8 cellular contexts compared by ENCODE assay signal in genomic region chr17:20852541-20853370, GRCh38.
DNase-seq lines count a peak whose midpoint lies in the region; ATAC-seq and TF ChIP-seq lines count a peak whose summit lies in the region.

No MANE protein-coding gene starts in this region.

- peaks cover 14% of the 10 kb centered on the region for H3K27me3 Mint-ChIP-seq in CD4-positive, CD25-positive, alpha-beta regulatory T cell
- H3K27me3 Mint-ChIP-seq in WTC11 (ENCODE audit: low read depth) = peaks cover 27% of the 10 kb centered on the region

- no peaks in the 10 kb centered on the region for H3K4me1 ChIP-seq in CD4-positive, CD25-positive, alpha-beta regulatory T cell (ENCODE audit: control insufficient read depth, insufficient read depth, low read length, poor library complexity, severe bottlenecking)
- H3K4me1 ChIP-seq in cardiac muscle cell (ENCODE audit: low read depth) = peaks cover 4% of the 10 kb centered on the region

- POLR2A ChIA-PET in WTC11 (lab: Charles Lee) = interaction anchor here (0.7 kb wide), 1 partner anchor 15 kb away, joined by 3 read pairs; no protein-coding TSS in a partner anchor

- H3K36me3 Mint-ChIP-seq in CD4-positive, CD25-positive, alpha-beta regulatory T cell = no peaks in the 10 kb centered on the region
- no peaks in the 10 kb centered on the region for H3K36me3 Mint-ChIP-seq in WTC11

- H3K27me3 ChIP-seq in CD4-positive, CD25-positive, alpha-beta regulatory T cell (ENCODE audit: control insufficient read depth, insufficient read depth, low read length) = peaks cover 9% of the 10 kb centered on the region
- no peaks in the 10 kb centered on the region for H3K27me3 ChIP-seq in cardiac muscle cell

- H3K36me3 ChIP-seq in CD4-positive, CD25-positive, alpha-beta regulatory T cell (ENCODE audit: control insufficient read depth, insufficient read depth, low read length) = no peaks in the 10 kb centered on the region
- no peaks in the 10 kb centered on the region for H3K36me3 ChIP-seq in cardiac muscle cell

- peak in 2 of 3 donors; percentile 10 to 34 for DNase-seq in CD4-positive, CD25-positive, alpha-beta regulatory T cell
- DNase-seq in KG1 (lab: John Stamatoyannopoulos, UW) (peak; percentile 4), WTC11 (ENCODE audit: low spot score) (peak; percentile 66), cardiac muscle cell (ENCODE audit: low read depth in 1 of 2, low spot score in 1 of 2) (peak; percentile 16 to 69), retina (peak; percentile 87)

- peaks cover 0 to 16% (median 2%) of the 10 kb centered on the region in 4 donors for H3K4me1 Mint-ChIP-seq in CD4-positive, CD25-positive, alpha-beta regulatory T cell
- H3K4me1 Mint-ChIP-seq in WTC11 = peaks cover 20% of the 10 kb centered on the region

- CTCF ChIA-PET in WTC11 (lab: Charles Lee) = interaction anchor here (0.6 to 2.6 kb wide), 5 partner anchors 12 to 191 kb away, joined by 3 to 15 read pairs (median 4); no protein-coding TSS in a partner anchor

- H3K9me3 Mint-ChIP-seq in CD4-positive, CD25-positive, alpha-beta regulatory T cell = no peaks in the 10 kb centered on the region
- no peaks in the 10 kb centered on the region for H3K9me3 Mint-ChIP-seq in WTC11

- ATAC-seq in CD4-positive, CD25-positive, alpha-beta regulatory T cell (ENCODE audit: low read depth in 2 of 2) = no peak
- ATAC-seq in WTC11 (peak; percentile 77), HG03571 (IDR thresholded peaks at IDR 0.05; ENCODE audit: unreplicated experiment) (no peak), HG03135 (IDR thresholded peaks at IDR 0.05; ENCODE audit: unreplicated experiment) (no peak), HG03439 (IDR thresholded peaks at IDR 0.05; ENCODE audit: unreplicated experiment) (no peak)

- H3K27ac ChIP-seq in CD4-positive, CD25-positive, alpha-beta regulatory T cell (ENCODE audit: insufficient read depth, low read length, poor library complexity, severe bottlenecking) = no peak overlapping the region
- no peak overlapping the region for H3K27ac ChIP-seq in cardiac muscle cell

- no peak overlapping the region for H3K4me3 ChIP-seq in CD4-positive, CD25-positive, alpha-beta regulatory T cell (ENCODE audit: low read depth, low read length)
- peak overlapping the region; percentile 33 for H3K4me3 ChIP-seq in cardiac muscle cell

- no peak overlapping the region for H3K27ac Mint-ChIP-seq in CD4-positive, CD25-positive, alpha-beta regulatory T cell
- 0 out of 2 replicates have a peak overlapping the region, but pooled peaks have one; percentile 30 for H3K27ac Mint-ChIP-seq in WTC11

- no peaks in the 10 kb centered on the region for H3K9me3 ChIP-seq in CD4-positive, CD25-positive, alpha-beta regulatory T cell (ENCODE audit: control insufficient read depth in 2 of 2, low read length in 2 of 2)
- H3K9me3 ChIP-seq in cardiac muscle cell (ENCODE audit: low read depth) = no peaks in the 10 kb centered on the region

- no peak for TF ChIP-seq CTCF in WTC11 (IDR thresholded peaks at IDR 0.05)
- no peak for TF ChIP-seq CTCF in cardiac muscle cell (IDR thresholded peaks at IDR 0.05; ENCODE audit: low read depth, low read length)

- peak overlapping the region in 2 of 4 donors; percentile 75 to 77 for H3K4me3 Mint-ChIP-seq in CD4-positive, CD25-positive, alpha-beta regulatory T cell
- no peak overlapping the region; the same call in 1 of the 2 replicates for H3K4me3 Mint-ChIP-seq in WTC11

TF ChIP-seq in WTC11, 78 proteins besides CTCF, POLR2A, EP300 and RAD21:
- TF ChIP-seq MAX (CRISPR knock-in tag; IDR thresholded peaks at IDR 0.05) (peak; percentile 30; the same call in 1 of the 2 replicates), ZBTB43 (CRISPR knock-in tag; IDR thresholded peaks at IDR 0.05) (no peak), ARID4B (CRISPR knock-in tag; IDR thresholded peaks at IDR 0.05; ENCODE audit: borderline replicate concordance) (0 out of 2 replicates have a peak, but pooled peaks have one; percentile 30), HMGXB4 (CRISPR knock-in tag; IDR thresholded peaks at IDR 0.05) (0 out of 2 replicates have a peak, but pooled peaks have one; percentile 30)

Comparison
In these comparisons a context has a peak if more than half of its experiments do, and no peak if none do; other contexts are left out.
1. DNase-seq: peak in every context shown above with its lines; median percentile 87 in retina; 66 in WTC11; 42 in cardiac muscle cell; 22 in CD4-positive, CD25-positive, alpha-beta regulatory T cell; 4 in KG1.